In the genomic region with DNA sequence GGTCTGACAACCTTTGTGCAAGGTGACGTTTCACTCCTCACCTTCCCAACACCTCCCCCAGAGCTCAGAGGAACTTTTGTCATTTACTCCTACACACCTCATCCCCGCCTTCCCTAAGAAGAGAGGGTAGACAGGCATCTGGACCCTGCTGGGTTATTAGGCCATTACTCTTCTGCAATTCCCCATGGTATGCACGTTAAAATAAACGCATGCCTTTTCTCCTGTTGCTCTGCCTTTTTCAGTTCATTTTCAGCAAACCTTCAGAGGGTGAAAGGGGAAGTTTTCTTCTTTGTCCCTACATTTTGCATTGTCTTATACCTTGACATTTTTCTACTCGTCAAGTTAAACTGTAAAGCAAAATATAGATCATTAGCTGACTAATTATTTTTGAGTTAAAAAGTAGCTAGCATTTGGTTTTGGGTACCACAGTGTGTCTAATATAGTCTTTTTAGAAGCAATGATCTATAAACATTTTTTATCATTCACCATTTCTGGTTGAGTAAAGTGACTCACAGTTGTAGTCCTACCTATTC, we compare ENCODE assay signal across 23 cellular contexts. TPM values are rescaled to one million over a fixed set of nuclear protein-coding genes. Genes with fewer than 3 reads are reported as not detected.
A peak's percentile ranks its signal among the peaks of the same experiment; 100 is the strongest.
DNase-seq lines count a peak whose midpoint lies in the region; ATAC-seq, FAIRE-seq and TF ChIP-seq lines count a peak whose summit lies in the region.
"Had no signal": no experiment of that assay in that cellular context is flagged by ENCODE, and none has a peak within 500 bp of the region (broad histone marks: within the 10 kb centered on the region; RNA-seq: fewer than 3 reads in every experiment).

No MANE protein-coding gene starts in this region.

- peaks cover 48% of the 10 kb centered on the region for H3K4me1 Mint-ChIP-seq in nephron progenitor cell
- H3K4me1 Mint-ChIP-seq: activated naive CD4-positive, alpha-beta T cell treated with anti-CD3 and anti-CD28 coated beads, Interleukin-2, amount 50 U/mL, for 24 hours had no signal

- TF ChIP-seq CTCF in HEK293 (tag by site-specific recombination; IDR thresholded peaks at IDR 0.05) = no peak
- TF ChIP-seq CTCF in nephron progenitor cell (IDR thresholded peaks at IDR 0.05) = no peak
- TF ChIP-seq CTCF in kidney (IDR thresholded peaks at IDR 0.05; ENCODE audit: borderline replicate concordance, extremely low read depth, insufficient read depth) = no peak

- H3K4me3 Mint-ChIP-seq in nephron progenitor cell = peak overlapping the region; percentile 52
- H3K4me3 Mint-ChIP-seq: activated naive CD4-positive, alpha-beta T cell treated with anti-CD3 and anti-CD28 coated beads, Interleukin-2, amount 50 U/mL, for 24 hours; activated T-cell treated with anti-CD3 and anti-CD28 coated beads, Interleukin-2, amount 50 U/mL, for 24 hours; naive thymus-derived CD8-positive, alpha-beta T cell had no signal

- no peak overlapping the region for H3K9ac ChIP-seq in kidney (ENCODE audit: low read length in 2 of 2)

- DNase-seq in nephron progenitor cell (no peak), NCI-H524 treated with DMSO at 0.1 percent for 48 hours (lab: John Stamatoyannopoulos, UW) (no peak), kidney (no peak), RKO (ENCODE audit: low spot score) (no peak), medulla oblongata (ENCODE audit: extremely low spot score) (no peak)
- DNase-seq: activated CD4-positive, alpha-beta T cell treated with anti-CD3 and anti-CD28 coated beads, Interleukin-2, amount 50 U/mL, for 4 hours; activated T-cell treated with anti-CD3 and anti-CD28 coated beads, Interleukin-2, amount 50 U/mL, for 24 hours; GF-D8; naive thymus-derived CD8-positive, alpha-beta T cell; NCI-H1930; NCI-H446; NK-92 treated with Interleukin-12 subunit alpha and Interleukin-12 subunit beta, amount 100 ng/mL, for 24 hours; SW 1271 had no signal

- H3K4me3 ChIP-seq in HEK293 (ENCODE audit: low read depth, low read length) = no peak overlapping the region
- no peak overlapping the region for H3K4me3 ChIP-seq in kidney (ENCODE audit: low read length in 2 of 2)
- H3K4me3 ChIP-seq: lung had no signal

- H3K27me3 Mint-ChIP-seq in nephron progenitor cell (ENCODE audit: low read depth, poor library complexity) = peaks cover under 1% of the 10 kb centered on the region
- H3K27me3 Mint-ChIP-seq: activated naive CD4-positive, alpha-beta T cell treated with anti-CD3 and anti-CD28 coated beads, Interleukin-2, amount 50 U/mL, for 24 hours; progenitor cell of endocrine pancreas had no signal

- H3K27ac ChIP-seq in HEK293 (ENCODE audit: extremely low read depth, low read depth, low read length) = no peak overlapping the region; the same call in 1 of the 2 replicates
- no peak overlapping the region for H3K27ac ChIP-seq in kidney (ENCODE audit: low read depth in 2 of 2, low read length in 2 of 2)

- CTCF ChIA-PET in HEK293 (lab: Yijun Ruan, JAX) = interaction anchor here (0.7 kb wide), 2 partner anchors 16 to 36 kb away, joined by 3 read pairs; no protein-coding TSS in a partner anchor

- intact Hi-C loops in kidney (cut with DNase I) = no loop called here

- H3K4me1 ChIP-seq in HEK293 (ENCODE audit: control insufficient read depth, insufficient read depth, low read length) (peaks cover 36% of the 10 kb centered on the region), kidney (ENCODE audit: control insufficient read depth in 1 of 2, insufficient read depth in 1 of 2, low read depth in 1 of 2, low read length in 2 of 2) (peaks cover 0 to 9% of the 10 kb centered on the region in 2 donors)

- POLR2A ChIA-PET in HEK293 (lab: Yijun Ruan, JAX) = interaction anchor here (2.7 kb wide), 1 partner anchor 10 kb away, joined by 14 read pairs; the partner anchor contains the start of gene EDRF1

- FAIRE-seq in kidney (lab: Jason Lieb, UNC) = no peak
- FAIRE-seq: frontal cortex, GM12892 had no signal

- H3K9me3 ChIP-seq in HEK293 (ENCODE audit: control insufficient read depth, insufficient read depth, low read depth, low read length) (no peaks in the 10 kb centered on the region), kidney (ENCODE audit: control insufficient read depth in 1 of 2, low read length in 2 of 2) (peaks cover 0 to 17% of the 10 kb centered on the region in 2 donors)

- H3K9me3 Mint-ChIP-seq in nephron progenitor cell = peaks cover 26% of the 10 kb centered on the region

- H3K36me3 ChIP-seq in HEK293 (ENCODE audit: control insufficient read depth in 2 of 2, insufficient read depth in 1 of 2, low read length in 2 of 2) = no peaks in the 10 kb centered on the region
- H3K36me3 ChIP-seq in kidney (ENCODE audit: control insufficient read depth in 1 of 2, insufficient read depth in 2 of 2, low read length in 2 of 2) = no peaks in the 10 kb centered on the region

- H3K27ac Mint-ChIP-seq in nephron progenitor cell = no peak overlapping the region
- H3K27ac Mint-ChIP-seq: activated naive CD4-positive, alpha-beta T cell treated with anti-CD3 and anti-CD28 coated beads, Interleukin-2, amount 50 U/mL, for 24 hours; activated T-cell treated with anti-CD3 and anti-CD28 coated beads, Interleukin-2, amount 50 U/mL, for 24 hours; progenitor cell of endocrine pancreas had no signal

- H3K36me3 Mint-ChIP-seq in nephron progenitor cell (ENCODE audit: low read depth) = peaks cover 19% of the 10 kb centered on the region

- ATAC-seq in GM19025 (IDR thresholded peaks at IDR 0.05; ENCODE audit: low read depth, unreplicated experiment) (peak; percentile 59), HG03460 (IDR thresholded peaks at IDR 0.05; ENCODE audit: unreplicated experiment) (peak; percentile 69)
- ATAC-seq: naive thymus-derived CD8-positive, alpha-beta T cell had no signal

TF ChIP-seq in HEK293, 187 proteins besides CTCF, POLR2A, EP300 and RAD21 (continues in another document):
- no peak for TF ChIP-seq ZNF558 (tag by site-specific recombination; IDR thresholded peaks at IDR 0.05)
- TF ChIP-seq ZFHX2 (tag by site-specific recombination; conservative IDR thresholded peaks at IDR 0.05) = peak; percentile 62
- TF ChIP-seq ZNF274 (IDR thresholded peaks at IDR 0.05; ENCODE audit: low read length) = no peak
- TF ChIP-seq ZNF274 (tag by site-specific recombination; IDR thresholded peaks at IDR 0.05; ENCODE audit: borderline replicate concordance) = no peak
- TF ChIP-seq ZNF366 (tag by site-specific recombination; conservative IDR thresholded peaks at IDR 0.05) = 0 out of 2 replicates have a peak, but pooled peaks have one; percentile 13
- TF ChIP-seq ZNF449 (tag by site-specific recombination; IDR thresholded peaks at IDR 0.05) = no peak
- TF ChIP-seq, protein P1, sequence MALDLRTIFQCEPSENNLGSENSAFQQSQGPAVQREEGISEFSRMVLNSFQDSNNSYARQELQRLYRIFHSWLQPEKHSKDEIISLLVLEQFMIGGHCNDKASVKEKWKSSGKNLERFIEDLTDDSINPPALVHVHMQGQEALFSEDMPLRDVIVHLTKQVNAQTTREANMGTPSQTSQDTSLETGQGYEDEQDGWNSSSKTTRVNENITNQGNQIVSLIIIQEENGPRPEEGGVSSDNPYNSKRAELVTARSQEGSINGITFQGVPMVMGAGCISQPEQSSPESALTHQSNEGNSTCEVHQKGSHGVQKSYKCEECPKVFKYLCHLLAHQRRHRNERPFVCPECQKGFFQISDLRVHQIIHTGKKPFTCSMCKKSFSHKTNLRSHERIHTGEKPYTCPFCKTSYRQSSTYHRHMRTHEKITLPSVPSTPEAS (tag by site-specific recombination; IDR thresholded peaks at IDR 0.05) = no peak
- no peak for TF ChIP-seq ZNF2 (tag by site-specific recombination; IDR thresholded peaks at IDR 0.05)
- no peak for TF ChIP-seq ZNF138 (tag by site-specific recombination; IDR thresholded peaks at IDR 0.05; ENCODE audit: borderline replicate concordance)
- peak; percentile 38; the same call in 1 of the 2 replicates for TF ChIP-seq ZNF629 (tag by site-specific recombination; IDR thresholded peaks at IDR 0.05)
- TF ChIP-seq HIC1 (tag by site-specific recombination; IDR thresholded peaks at IDR 0.05) = 0 out of 2 replicates have a peak, but pooled peaks have one; percentile 50

RNA-seq across cellular contexts. Expression of gene EDRF1, which starts 10.5 kb away (rescaled TPM):
- 25.3 TPM for total RNA-seq in kidney
- 11.4 TPM for polyA plus RNA-seq in kidney (ENCODE audit: insufficient read depth, low read depth, low replicate concordance)

RNA-seq across cellular contexts. Expression of gene TEX36, which starts 26.1 kb away (rescaled TPM):
- total RNA-seq in kidney = not detected
- polyA plus RNA-seq in kidney (ENCODE audit: insufficient read depth, low read depth, low replicate concordance) = not detected
- total RNA-seq: epithelial cell of proximal tubule; lung; naive thymus-derived CD8-positive, alpha-beta T cell; progenitor cell of endocrine pancreas had no signal
- polyA plus RNA-seq: lung; naive thymus-derived CD8-positive, alpha-beta T cell; thymus had no signal
